Comparison of ENCODE assay signal across 8 cellular contexts in the genomic region with DNA sequence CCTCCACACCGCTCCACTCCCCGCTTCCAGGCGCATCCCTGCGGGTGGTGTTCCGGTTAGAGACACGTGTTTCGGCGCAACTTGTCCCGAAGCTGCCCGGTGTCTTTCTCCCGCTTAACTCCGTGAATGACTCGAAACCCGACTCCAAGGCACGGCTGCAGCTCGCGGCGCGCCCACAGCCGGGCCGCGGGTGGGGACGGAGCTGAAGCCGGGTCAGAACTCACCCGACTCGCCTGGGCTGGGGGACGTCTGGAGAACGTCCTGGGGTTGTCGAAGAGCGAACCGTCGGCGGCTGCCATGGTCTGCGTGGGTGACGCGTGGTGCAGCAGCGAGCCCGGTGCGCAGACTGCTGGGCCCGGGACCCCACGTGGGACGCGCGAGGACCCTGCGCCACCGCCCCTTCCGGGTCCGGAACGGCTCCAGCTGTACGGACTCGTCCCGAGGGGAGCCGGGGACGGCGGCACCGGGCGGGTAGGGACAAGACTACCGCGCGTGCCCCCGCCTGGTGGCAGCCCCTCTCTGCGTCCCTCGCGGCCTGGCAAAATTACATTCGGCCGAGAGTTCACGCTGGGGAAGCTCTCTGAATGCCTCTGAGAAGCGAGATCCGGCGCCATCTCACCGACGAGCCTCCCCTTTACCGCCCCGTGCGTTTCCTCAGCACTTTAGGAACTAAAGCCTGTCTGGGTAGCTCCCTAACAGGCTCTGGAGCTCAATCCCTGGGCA. TPM values are rescaled to one million over a fixed set of nuclear protein-coding genes. Genes with fewer than 3 reads are reported as not detected.
DNase-seq lines count a peak whose midpoint lies in the region; TF ChIP-seq lines count a peak whose summit lies in the region.

A gene (minus strand): TSS at position 348 of the 723 bp plus-strand sequence. CDS start 49 bp downstream, at position 299.

- H4K20me1 ChIP-seq in Loucy (ENCODE audit: insufficient read depth, low read length, poor library complexity, severe bottlenecking), result peaks cover 42% of the 10 kb centered on the region

- H3K4me3 ChIP-seq in Loucy (ENCODE audit: low read length, poor library complexity, severe bottlenecking) (peak within 1 kb of the TSS; percentile 94), testis (peak within 1 kb of the TSS; percentile 69 to 90)

- H3K27me3 Mint-ChIP-seq in activated naive CD8-positive, alpha-beta T cell, result no peaks in the 10 kb centered on the region
- H3K27me3 Mint-ChIP-seq in glutamatergic neuron (ENCODE audit: unreplicated experiment) (peaks cover 4% of the 10 kb centered on the region), osteocyte (ENCODE audit: unreplicated experiment) (no peaks in the 10 kb centered on the region)

- peak within 1 kb of the TSS; percentile 93 for H3K4me3 Mint-ChIP-seq in activated naive CD8-positive, alpha-beta T cell
- H3K4me3 Mint-ChIP-seq in glutamatergic neuron (ENCODE audit: unreplicated experiment), result peak within 1 kb of the TSS; percentile 94
- H3K4me3 Mint-ChIP-seq in osteocyte (ENCODE audit: unreplicated experiment), result peak within 1 kb of the TSS; percentile 94

- peak within 1 kb of the TSS; percentile 100 for H2AFZ ChIP-seq in Loucy (ENCODE audit: low read length)

- peaks cover 54% of the 10 kb centered on the region for H3K4me1 Mint-ChIP-seq in activated naive CD8-positive, alpha-beta T cell (ENCODE audit: low read depth)
- H3K4me1 Mint-ChIP-seq in glutamatergic neuron (ENCODE audit: low read depth, unreplicated experiment) (peaks cover 13% of the 10 kb centered on the region), osteocyte (ENCODE audit: unreplicated experiment) (peaks cover 40% of the 10 kb centered on the region)

- peaks cover 74% of the 10 kb centered on the region for H3K79me2 ChIP-seq in Loucy (ENCODE audit: insufficient read depth, low read length)

- no peaks in the 10 kb centered on the region for H3K9me3 ChIP-seq in Loucy (ENCODE audit: insufficient read depth, low read depth, low read length)
- no peaks in the 10 kb centered on the region for H3K9me3 ChIP-seq in testis

- no peaks in the 10 kb centered on the region for H3K9me3 Mint-ChIP-seq in activated naive CD8-positive, alpha-beta T cell (ENCODE audit: low read depth)
- H3K9me3 Mint-ChIP-seq in glutamatergic neuron (ENCODE audit: unreplicated experiment), result peaks cover 5% of the 10 kb centered on the region
- no peaks in the 10 kb centered on the region for H3K9me3 Mint-ChIP-seq in osteocyte (ENCODE audit: unreplicated experiment)

- DNase-seq in ELR (ENCODE audit: low read depth) (peak; percentile 85), H4 (ENCODE audit: low spot score) (peak; percentile 61), SKM-1 treated with dmso at 0.1 percent for 144 hours (lab: John Stamatoyannopoulos, UW; ENCODE audit: unreplicated experiment) (peak; percentile 68), glutamatergic neuron (peak; percentile 80), osteocyte (ENCODE audit: extremely low spot score, unreplicated experiment) (peak; percentile 94), testis (peak; percentile 88)

- intact Hi-C loops in testis (cut with DNase I; ENCODE audit: low total_unique reads), result no loop called here

- peaks cover 4% of the 10 kb centered on the region for H3K36me3 Mint-ChIP-seq in activated naive CD8-positive, alpha-beta T cell
- H3K36me3 Mint-ChIP-seq in glutamatergic neuron (ENCODE audit: unreplicated experiment) (no peaks in the 10 kb centered on the region), osteocyte (ENCODE audit: unreplicated experiment) (no peaks in the 10 kb centered on the region)

- no peaks in the 10 kb centered on the region for H3K9me2 ChIP-seq in Loucy (replicated peaks; ENCODE audit: low read depth, low read length)

- TF ChIP-seq CTCF in Loucy (conservative IDR thresholded peaks at IDR 0.05; ENCODE audit: low read length) (no peak), glutamatergic neuron (IDR thresholded peaks at IDR 0.05; ENCODE audit: partially characterized antibody, unreplicated experiment) (no peak), osteocyte (IDR thresholded peaks at IDR 0.05) (no peak), testis (IDR thresholded peaks at IDR 0.05) (peak in 1 of 3 experiments; percentile 15)

- H3K27me3 ChIP-seq in Loucy (ENCODE audit: insufficient read depth, low read length, poor library complexity, severe bottlenecking) (no peaks in the 10 kb centered on the region), testis (no peaks in the 10 kb centered on the region)

- no peak for TF ChIP-seq POLR2A in testis (IDR thresholded peaks at IDR 0.05)

- no peaks in the 10 kb centered on the region for H3K36me3 ChIP-seq in Loucy (ENCODE audit: insufficient read depth, low read length)
- no peaks in the 10 kb centered on the region for H3K36me3 ChIP-seq in testis (ENCODE audit: low read depth, missing control alignments)

- H3K27ac Mint-ChIP-seq in activated naive CD8-positive, alpha-beta T cell, result peak within 1 kb of the TSS; percentile 92
- peak within 1 kb of the TSS; percentile 75 for H3K27ac Mint-ChIP-seq in glutamatergic neuron (ENCODE audit: unreplicated experiment)
- peak within 1 kb of the TSS; percentile 96 for H3K27ac Mint-ChIP-seq in osteocyte (ENCODE audit: unreplicated experiment)

- H3K27ac ChIP-seq in testis, result peak within 1 kb of the TSS; percentile 91

- peaks cover 39% of the 10 kb centered on the region for H3K4me1 ChIP-seq in Loucy (ENCODE audit: insufficient read depth, low read length, poor library complexity, severe bottlenecking)
- H3K4me1 ChIP-seq in testis, result peaks cover 13% of the 10 kb centered on the region

- H3K9ac ChIP-seq in Loucy (ENCODE audit: low read depth, low read length, poor library complexity, severe bottlenecking), result peak within 1 kb of the TSS; percentile 95

- WGBS in testis, 2 donors, result 0 to 1% methylated on average over 22 to 49 of the region's 75 CpGs

- H3F3A ChIP-seq in Loucy (ENCODE audit: low read depth), result no peaks in the 10 kb centered on the region

- H3K4me2 ChIP-seq in Loucy (ENCODE audit: low read depth, low read length, poor library complexity, severe bottlenecking), result peak within 1 kb of the TSS; percentile 98

RNA-seq across cellular contexts. Expression of the gene that starts here (rescaled TPM):
- total RNA-seq in H4 (2014; rRNA removed; shearing (Covaris generic)), result 14.8 and 16.0 TPM in 2 replicates
- total RNA-seq in glutamatergic neuron (ENCODE audit: unreplicated experiment) (8.7 TPM), osteocyte (14.6 and 14.7 TPM in 2 replicates), testis (10 to 100 TPM; 21.1 to 24.2 TPM)
- polyA plus RNA-seq in testis (ENCODE audit: insufficient read depth, low read depth, low replicate concordance), result 17.9 TPM

Comparison
In these comparisons a context has a peak if more than half of its experiments do, and no peak if none do; other contexts are left out.
1. Peak in every context shown above with its lines: DNase-seq, H3K4me3 ChIP-seq and H3K27ac ChIP-seq.